Comparison of ENCODE assay signal across 19 cellular contexts in genomic region chr15:81061490-81062235, GRCh38.
DNase-seq lines count a peak whose midpoint lies in the region; ATAC-seq, FAIRE-seq and TF ChIP-seq lines count a peak whose summit lies in the region.
"Had no signal": no experiment of that assay in that cellular context is flagged by ENCODE, and none has a peak within 500 bp of the region (broad histone marks: within the 10 kb centered on the region; RNA-seq: fewer than 3 reads in every experiment).

No MANE protein-coding gene starts in this region.

- H3K4me2 ChIP-seq in BLaER1 treated with 17β-estradiol and CSF1 and Interleukin-3, amounts not matched to agents 10 nM and 100 nM, result peak overlapping the region in 7 of 11 experiments; percentile 25 to 82 (median 61); a peak in 12 of 22 replicates
- H3K4me2 ChIP-seq in H9 (ENCODE audit: insufficient read depth, insufficient read length, low read length) (no peak overlapping the region), GM12878 (ENCODE audit: control insufficient read depth, insufficient read depth) (no peak overlapping the region; the same call in 1 of the 2 replicates), trophoblast cell (ENCODE audit: low read length) (no peak overlapping the region)
- H3K4me2 ChIP-seq: KMS-11 had no signal

- H3K4ac ChIP-seq in H9 (ENCODE audit: low read depth, low read length) (no peak overlapping the region), trophoblast cell (ENCODE audit: low read depth, low read length) (no peak overlapping the region)

- no peaks in the 10 kb centered on the region for H3K23me2 ChIP-seq in H9 (ENCODE audit: insufficient read length, low read depth, low read length, poor library complexity, severe bottlenecking)

- no peaks in the 10 kb centered on the region; a peak in 1 of 5 replicates for H3K9me3 Mint-ChIP-seq in H9
- H3K9me3 Mint-ChIP-seq: CD4-positive, alpha-beta T cell had no signal

- DNase-seq in H9 (peak; percentile 12), GM12878 (ENCODE audit: low read depth, low spot score) (no peak), trophoblast cell (no peak), brain microvascular endothelial cell (no peak), NCI-H2171 treated with DMSO at 0.1 percent for 48 hours (lab: John Stamatoyannopoulos, UW) (no peak), SKM-1 (lab: John Stamatoyannopoulos, UW; ENCODE audit: unreplicated experiment) (no peak)
- DNase-seq: ACHN; C1 segment of cervical spinal cord; Calu3; CD4-positive, alpha-beta T cell; DMS 273 treated with DMSO at 0.1 percent for 48 hours; DMS79; EL; GOT3 had no signal

- peak; percentile 18 for FAIRE-seq in GM12878 (lab: Jason Lieb, UNC)
- FAIRE-seq: G401.6, GM19239 had no signal

- no peak overlapping the region for H2AFZ ChIP-seq in H9 (ENCODE audit: low read length)
- H2AFZ ChIP-seq in GM12878 (ENCODE audit: control insufficient read depth, low read depth, low read length), result no peak overlapping the region
- H2AFZ ChIP-seq in trophoblast cell (ENCODE audit: insufficient read depth, low read length, poor library complexity), result no peak overlapping the region

- H4K91ac ChIP-seq in H9 (ENCODE audit: insufficient read length, low read depth, low read length) (no peak overlapping the region), trophoblast cell (ENCODE audit: low read depth, low read length) (no peak overlapping the region)

- no peaks in the 10 kb centered on the region for H3K4me1 Mint-ChIP-seq in H9

- no peaks in the 10 kb centered on the region for H4K20me1 ChIP-seq in BLaER1 treated with 17β-estradiol and CSF1 and Interleukin-3, amounts not matched to agents 10 nM and 100 nM
- H4K20me1 ChIP-seq in H9 (ENCODE audit: control insufficient read depth, insufficient read depth, insufficient read length) (no peaks in the 10 kb centered on the region), GM12878 (ENCODE audit: control insufficient read depth, insufficient read depth) (no peaks in the 10 kb centered on the region)

- H3K36me3 ChIP-seq in BLaER1 treated with 17β-estradiol and CSF1 and Interleukin-3, amounts not matched to agents 10 nM and 100 nM, result no peaks in the 10 kb centered on the region
- H3K36me3 ChIP-seq in GM12878 (ENCODE audit: control insufficient read depth in 2 of 2, insufficient read depth in 2 of 2, low read length in 1 of 2) (no peaks in the 10 kb centered on the region), trophoblast cell (ENCODE audit: control insufficient read depth in 1 of 2, insufficient read depth in 2 of 2, low read length in 2 of 2) (no peaks in the 10 kb centered on the region), brain microvascular endothelial cell (replicated peaks) (no peaks in the 10 kb centered on the region)
- H3K36me3 ChIP-seq: HAP-1 had no signal

- no peak overlapping the region for H3K56ac ChIP-seq in H9 (ENCODE audit: insufficient read length, low read depth, low read length)

- no peak for TF ChIP-seq POLR2A in GM12878 (IDR thresholded peaks at IDR 0.05; ENCODE audit: low read depth, low read length)

- no peak for TF ChIP-seq RAD21 in GM12878 (IDR thresholded peaks at IDR 0.05; ENCODE audit: insufficient read depth, low read depth, low read length)

- H2BK20ac ChIP-seq in H9 (ENCODE audit: low read depth, low read length, poor library complexity, severe bottlenecking), result no peak overlapping the region

- H3K27me3 Mint-ChIP-seq in H9 (ENCODE audit: low read depth), result peaks cover 8% of the 10 kb centered on the region
- H3K27me3 Mint-ChIP-seq: CD4-positive, alpha-beta T cell had no signal

- no peak overlapping the region for H4K8ac ChIP-seq in H9 (replicated peaks; ENCODE audit: insufficient read length, low read depth, low read length)
- H4K8ac ChIP-seq in trophoblast cell (ENCODE audit: low read depth, low read length), result no peak overlapping the region

- no peak overlapping the region for H3K23ac ChIP-seq in H9 (ENCODE audit: insufficient read length, low read depth, low read length)
- no peak overlapping the region for H3K23ac ChIP-seq in trophoblast cell (ENCODE audit: low read length)

- H4K5ac ChIP-seq in H9 (ENCODE audit: insufficient read length, low read depth, low read length), result no peak overlapping the region

- H2BK5ac ChIP-seq in H9 (ENCODE audit: insufficient read length, low read length), result no peak overlapping the region
- no peak overlapping the region for H2BK5ac ChIP-seq in trophoblast cell (ENCODE audit: low read depth, low read length, poor library complexity)

- intact Hi-C loops in GM12878 (cut with micrococcal nuclease; ENCODE audit: unreplicated experiment), result no loop called here

- H3K36me3 Mint-ChIP-seq in H9 (ENCODE audit: insufficient read depth in 1 of 3, low read depth in 3 of 3), result no peaks in the 10 kb centered on the region

- no TSS peak for BruUV-seq in GM12878 (replicated peaks; lab: Mats Ljungman, UMichigan)

- H3K9me3 ChIP-seq in BLaER1 treated with 17β-estradiol and CSF1 and Interleukin-3, amounts not matched to agents 10 nM and 100 nM (replicated peaks in 1 of 11), result peaks cover 0 to 12% (median 4%) of the 10 kb centered on the region in 11 experiments; a peak in 5 of 22 replicates
- no peaks in the 10 kb centered on the region for H3K9me3 ChIP-seq in H9 (ENCODE audit: control insufficient read depth, low read depth, low read length)
- H3K9me3 ChIP-seq in GM12878 (replicated peaks; ENCODE audit: control insufficient read depth, insufficient read depth, low read length), result no peaks in the 10 kb centered on the region
- H3K9me3 ChIP-seq in trophoblast cell (ENCODE audit: insufficient read depth, low read depth, low read length), result peaks cover 2% of the 10 kb centered on the region

- H3K27ac Mint-ChIP-seq in H9, result no peak overlapping the region
- H3K27ac Mint-ChIP-seq: CD4-positive, alpha-beta T cell had no signal

- H3K79me1 ChIP-seq in H9 (ENCODE audit: insufficient read depth, low read depth, low read length, poor library complexity, severe bottlenecking) (no peaks in the 10 kb centered on the region), trophoblast cell (ENCODE audit: low read length) (no peaks in the 10 kb centered on the region)

- peaks cover 8 to 36% (median 12%) of the 10 kb centered on the region in 10 experiments; a peak in 19 of 20 replicates for H3K4me1 ChIP-seq in BLaER1 treated with 17β-estradiol and CSF1 and Interleukin-3, amounts not matched to agents 10 nM and 100 nM
- no peaks in the 10 kb centered on the region for H3K4me1 ChIP-seq in H9 (ENCODE audit: insufficient read depth, low read length)
- H3K4me1 ChIP-seq in GM12878 (ENCODE audit: control insufficient read depth, insufficient read depth, low read length), result peaks cover 16% of the 10 kb centered on the region
- H3K4me1 ChIP-seq in trophoblast cell (ENCODE audit: control insufficient read depth in 1 of 2, insufficient read depth in 2 of 2, low read length in 2 of 2), result no peaks in the 10 kb centered on the region
- H3K4me1 ChIP-seq: HAP-1 had no signal

- H3K18ac ChIP-seq in H9 (ENCODE audit: insufficient read length, low read depth, low read length) (no peak overlapping the region), trophoblast cell (ENCODE audit: low read length) (no peak overlapping the region)

- H3K4me3 ChIP-seq in BLaER1 treated with 17β-estradiol and CSF1 and Interleukin-3, amounts not matched to agents 10 nM and 100 nM, result no peak overlapping the region
- H3K4me3 ChIP-seq in GM12878, result no peak overlapping the region
- no peak overlapping the region for H3K4me3 ChIP-seq in trophoblast cell (ENCODE audit: low read depth, low read length)
- no peak overlapping the region for H3K4me3 ChIP-seq in brain microvascular endothelial cell (ENCODE audit: low read depth, low read length)
- H3K4me3 ChIP-seq: HAP-1 had no signal

- H2BK12ac ChIP-seq in H9 (ENCODE audit: insufficient read length, low read depth, low read length) (no peak overlapping the region), trophoblast cell (ENCODE audit: low read length) (no peak overlapping the region)

- H3K27me3 ChIP-seq in BLaER1 treated with 17β-estradiol and CSF1 and Interleukin-3, amounts not matched to agents 10 nM and 100 nM, result no peaks in the 10 kb centered on the region
- H3K27me3 ChIP-seq in H9 (ENCODE audit: insufficient read depth, low read length) (no peaks in the 10 kb centered on the region), GM12878 (replicated peaks in 1 of 2; ENCODE audit: control insufficient read depth in 2 of 2, insufficient read depth in 2 of 2, low read length in 1 of 2) (no peaks in the 10 kb centered on the region), trophoblast cell (ENCODE audit: insufficient read depth, low read length) (no peaks in the 10 kb centered on the region), brain microvascular endothelial cell (replicated peaks) (no peaks in the 10 kb centered on the region)

- CTCF ChIA-PET in GM12878 (lab: Yijun Ruan, JAX), result interaction anchor here (0.9 kb wide), 1 partner anchor 27 kb away, joined by 4 read pairs; no protein-coding TSS in a partner anchor

- H3K14ac ChIP-seq in H9 (ENCODE audit: insufficient read depth, low read length), result no peak overlapping the region
- H3K14ac ChIP-seq in trophoblast cell (ENCODE audit: low read length), result no peak overlapping the region

- WGBS in H9 (ENCODE audit: extremely low coverage, insufficient read length, low lambda C conversion rate), result no CpG with 5 or more reads among the region's 5 CpGs
- 62% methylated on average over 5 of the region's 5 CpGs for WGBS in GM12878 (ENCODE audit: insufficient coverage, insufficient replicate concordance, low lambda C conversion rate, missing lambda C conversion rate)
- WGBS in trophoblast cell (ENCODE audit: extremely low coverage, insufficient coverage, insufficient read length), result no CpG with 5 or more reads among the region's 5 CpGs

- no peak for TF ChIP-seq CTCF in H9 (conservative IDR thresholded peaks at IDR 0.05)
- TF ChIP-seq CTCF in GM12878 (IDR thresholded peaks at IDR 0.05 in 2 of 3, conservative IDR thresholded peaks at IDR 0.05 in 1 of 3; ENCODE audit: control insufficient read depth in 2 of 3, extremely low read depth in 1 of 3, insufficient read depth in 1 of 3, low read depth in 3 of 3, low read length in 3 of 3), result no peak
- TF ChIP-seq CTCF in brain microvascular endothelial cell (IDR thresholded peaks at IDR 0.05; ENCODE audit: low read depth, low read length, missing control alignments), result no peak

- no peak overlapping the region for H3K9ac ChIP-seq in BLaER1 treated with 17β-estradiol and CSF1 and Interleukin-3, amounts not matched to agents 10 nM and 100 nM
- no peak overlapping the region for H3K9ac ChIP-seq in H9 (ENCODE audit: extremely low read depth, insufficient read length, low read length)
- no peak overlapping the region for H3K9ac ChIP-seq in GM12878 (ENCODE audit: control insufficient read depth, insufficient read depth, low read length)
- H3K9ac ChIP-seq in trophoblast cell (ENCODE audit: low read length), result peak overlapping the region; percentile 21
- H3K9ac ChIP-seq: KMS-11 had no signal

- H2BK15ac ChIP-seq in H9 (ENCODE audit: low read depth, low read length), result no peak overlapping the region

- H3K4me3 Mint-ChIP-seq in H9, result no peak overlapping the region
- H3K4me3 Mint-ChIP-seq: CD4-positive, alpha-beta T cell had no signal

- H4K12ac ChIP-seq in trophoblast cell (ENCODE audit: low read depth, low read length), result no peak overlapping the region

- SMC1A ChIA-PET in GM12878 (lab: Charles Lee; ENCODE audit: uncharacterized antibody, unreplicated experiment), result no interaction called here

- H2AK5ac ChIP-seq in H9 (ENCODE audit: insufficient read length, low read length) (no peak overlapping the region), trophoblast cell (ENCODE audit: low read length) (no peak overlapping the region)

- H2BK120ac ChIP-seq in H9 (ENCODE audit: low read depth, low read length, poor library complexity, severe bottlenecking) (no peak overlapping the region), trophoblast cell (ENCODE audit: insufficient read depth, low read length, poor library complexity) (no peak overlapping the region)

- RAD21 ChIA-PET in GM12878 (lab: Charles Lee; ENCODE audit: unreplicated experiment), result no interaction called here

- H3K79me2 ChIP-seq in H9 (ENCODE audit: insufficient read depth, low read length) (no peaks in the 10 kb centered on the region), GM12878 (ENCODE audit: control insufficient read depth, insufficient read depth, low read length) (no peaks in the 10 kb centered on the region), trophoblast cell (ENCODE audit: control insufficient read depth, insufficient read depth, low read length, poor library complexity) (no peaks in the 10 kb centered on the region)

- ATAC-seq in GM12878, result no peak

- TF ChIP-seq EP300 in GM12878 (IDR thresholded peaks at IDR 0.05; ENCODE audit: borderline replicate concordance in 1 of 2, control insufficient read depth in 1 of 2, low read depth in 2 of 2, low read length in 2 of 2), result no peak

- no peak overlapping the region for H3K27ac ChIP-seq in BLaER1 treated with 17β-estradiol and CSF1 and Interleukin-3, amounts not matched to agents 10 nM and 100 nM
- H3K27ac ChIP-seq in H9 (ENCODE audit: insufficient read length, low read depth, low read length), result no peak overlapping the region
- H3K27ac ChIP-seq in GM12878 (ENCODE audit: control insufficient read depth, insufficient read depth), result no peak overlapping the region
- H3K27ac ChIP-seq in trophoblast cell (ENCODE audit: low read depth, low read length), result no peak overlapping the region
- no peak overlapping the region for H3K27ac ChIP-seq in brain microvascular endothelial cell
- H3K27ac ChIP-seq: KMS-11 had no signal

- in situ Hi-C loops in GM12878 (cut with MboI), result no loop called here
- in situ Hi-C loops in brain microvascular endothelial cell (cut with HindIII; ENCODE audit: low pct_ligation_motif_present, low sequenced_read_pairs), result no loop called here

- no peak overlapping the region for H3T11ph ChIP-seq in H9 (ENCODE audit: low read length)

- POLR2A ChIA-PET in GM12878 (lab: Charles Lee), result no interaction called here

Comparison
In these comparisons a context has a peak if more than half of its experiments do, and no peak if none do; other contexts are left out.
1. H3K4me2 ChIP-seq: peak in BLaER1 treated with 17β-estradiol and CSF1 and Interleukin-3, amounts not matched to agents 10 nM and 100 nM (7 of 11); none in H9 (single experiment), GM12878 (single experiment) and trophoblast cell (single experiment).